10 cellular contexts compared by ENCODE assay signal in the genomic region with DNA sequence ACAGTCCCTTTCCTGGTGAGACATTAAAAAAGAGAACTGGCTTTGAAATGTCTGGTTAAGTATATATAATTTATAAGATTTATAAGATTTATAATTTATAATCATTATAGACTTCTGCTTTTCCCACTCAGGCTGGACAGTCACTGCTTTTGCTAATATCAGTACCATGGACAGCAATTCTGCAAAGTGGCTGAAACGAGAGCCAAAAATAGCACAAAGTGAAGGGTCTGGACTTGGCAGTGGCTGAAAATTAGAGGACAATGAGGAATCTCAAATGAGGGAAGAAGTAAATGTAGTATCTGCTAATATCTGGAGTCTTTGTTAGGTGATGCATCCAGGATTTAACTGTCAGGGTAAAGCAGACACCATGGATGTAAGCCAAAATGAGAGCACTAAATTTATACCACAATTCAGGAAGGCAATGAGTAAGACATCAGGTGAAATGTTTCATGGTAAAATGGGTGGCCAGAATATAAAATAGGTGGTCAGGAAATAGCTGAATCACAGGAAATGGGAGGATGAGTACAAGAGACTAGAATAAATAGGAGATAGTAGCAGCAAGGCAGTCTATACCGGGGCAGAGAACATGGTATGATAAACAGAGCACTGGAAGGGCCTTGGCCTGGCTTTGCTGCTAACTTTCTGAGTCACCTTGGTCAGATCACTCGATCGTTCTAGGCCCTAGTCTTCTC. TPM values are rescaled to one million over a fixed set of nuclear protein-coding genes. Genes with fewer than 3 reads are reported as not detected.
DNase-seq lines count a peak whose midpoint lies in the region; ATAC-seq and TF ChIP-seq lines count a peak whose summit lies in the region.
"Had no signal": no experiment of that assay in that cellular context is flagged by ENCODE, and none has a peak within 500 bp of the region (broad histone marks: within the 10 kb centered on the region; RNA-seq: fewer than 3 reads in every experiment).

No MANE protein-coding gene starts in this region.

- no peaks in the 10 kb centered on the region for H3K36me3 ChIP-seq in left lung

- peaks cover 0 to 4% of the 10 kb centered on the region in 2 donors for H3K9me3 ChIP-seq in left lung
- H3K9me3 ChIP-seq: Caco-2 had no signal

- H3K27ac ChIP-seq in left lung: no peak overlapping the region

- intact Hi-C loops in left lung (cut with DNase I): no loop called here

- H3K4me1 ChIP-seq in left lung: no peaks in the 10 kb centered on the region
- H3K4me1 ChIP-seq: Caco-2 had no signal

- H3K4me3 ChIP-seq in AG10803 (ENCODE audit: low read length) (no peak overlapping the region), left lung (no peak overlapping the region)

- DNase-seq in AG10803 (ENCODE audit: low read depth): peak; percentile 16
- DNase-seq in Kasumi-1 (lab: John Stamatoyannopoulos, UW): peak; percentile 49 to 53
- no peak for DNase-seq in left lung
- DNase-seq in NCI-H2171 treated with DMSO at 0.1 percent for 48 hours (lab: John Stamatoyannopoulos, UW): no peak
- no peak for DNase-seq in activated CD8-positive, alpha-beta memory T cell treated with anti-CD3 and anti-CD28 coated beads, Interleukin-2, amount 50 U/mL, for 4 hours
- DNase-seq in SK-N-DZ (ENCODE audit: low spot score): no peak
- DNase-seq in SKM-1 (lab: John Stamatoyannopoulos, UW; ENCODE audit: unreplicated experiment): no peak

- no peaks in the 10 kb centered on the region for H3K4me1 Mint-ChIP-seq in activated T-helper 17 cell treated with anti-CD3 and anti-CD28 coated beads, Interleukin-2, amount 50 U/mL, for 72 hours

- H3K27me3 Mint-ChIP-seq in activated T-helper 17 cell treated with anti-CD3 and anti-CD28 coated beads, Interleukin-2, amount 50 U/mL, for 72 hours: peaks cover 9% of the 10 kb centered on the region

- peak; percentile 59 for ATAC-seq in activated T-helper 17 cell treated with anti-CD3 and anti-CD28 coated beads, Interleukin-2, amount 50 U/mL, for 72 hours (replicated peaks)
- ATAC-seq in left lung: peak; percentile 45

- H3K36me3 Mint-ChIP-seq in activated T-helper 17 cell treated with anti-CD3 and anti-CD28 coated beads, Interleukin-2, amount 50 U/mL, for 72 hours (ENCODE audit: low read depth): no peaks in the 10 kb centered on the region

- no peaks in the 10 kb centered on the region for H3K27me3 ChIP-seq in left lung

- TF ChIP-seq CTCF in AG10803 (conservative IDR thresholded peaks at IDR 0.05; ENCODE audit: low read length) (no peak), left lung (IDR thresholded peaks at IDR 0.05) (no peak)

- H3K4me3 Mint-ChIP-seq in activated T-helper 17 cell treated with anti-CD3 and anti-CD28 coated beads, Interleukin-2, amount 50 U/mL, for 72 hours: no peak overlapping the region

- no peak overlapping the region for H3K27ac Mint-ChIP-seq in activated T-helper 17 cell treated with anti-CD3 and anti-CD28 coated beads, Interleukin-2, amount 50 U/mL, for 72 hours

- peaks cover 12% of the 10 kb centered on the region for H3K9me3 Mint-ChIP-seq in activated T-helper 17 cell treated with anti-CD3 and anti-CD28 coated beads, Interleukin-2, amount 50 U/mL, for 72 hours

RNA-seq across cellular contexts. Expression of a gene that starts 39.6 kb away (rescaled TPM):
- total RNA-seq in activated T-helper 17 cell treated with anti-CD3 and anti-CD28 coated beads, Interleukin-2, amount 50 U/mL, for 72 hours: not detected
- not detected for total RNA-seq in left lung
- not detected in 2 replicates for polyA plus RNA-seq in SK-N-DZ (2014; cell fraction: cytosol; rRNA removed)
- polyA plus RNA-seq in SK-N-DZ (2014; cell fraction: nucleus; rRNA removed): not detected in 2 replicates
- total RNA-seq: Caco-2, lower leg skin had no signal

Comparison
In these comparisons a context has a peak if more than half of its experiments do, and no peak if none do; other contexts are left out.
1. DNase-seq: peak in AG10803 (single experiment) and Kasumi-1 (2 of 2); none in left lung (0 of 2), NCI-H2171 treated with DMSO at 0.1 percent for 48 hours (single experiment), activated CD8-positive, alpha-beta memory T cell treated with anti-CD3 and anti-CD28 coated beads, Interleukin-2, amount 50 U/mL, for 4 hours (single experiment), SK-N-DZ (single experiment) and SKM-1 (single experiment).